Comparison of ENCODE assay signal across 17 cellular contexts in genomic region chr9:95015569-95015968, GRCh38.
DNase-seq lines count a peak whose midpoint lies in the region; ATAC-seq and TF ChIP-seq lines count a peak whose summit lies in the region.
"Had no signal": no experiment of that assay in that cellular context is flagged by ENCODE, and none has a peak within 500 bp of the region (broad histone marks: within the 10 kb centered on the region; RNA-seq: fewer than 3 reads in every experiment).

No MANE protein-coding gene starts in this region.

- H3K4me1 Mint-ChIP-seq in osteocyte (ENCODE audit: unreplicated experiment) (peaks cover 80% of the 10 kb centered on the region), Calu3 (ENCODE audit: low read depth, unreplicated experiment) (peaks cover 49% of the 10 kb centered on the region)
- H3K4me1 Mint-ChIP-seq: CD4-positive, alpha-beta memory T cell had no signal

- H3K27ac Mint-ChIP-seq in osteocyte (ENCODE audit: unreplicated experiment): peak overlapping the region; percentile 44
- H3K27ac Mint-ChIP-seq in Calu3 (ENCODE audit: unreplicated experiment): no peak overlapping the region
- H3K27ac Mint-ChIP-seq: CD4-positive, alpha-beta memory T cell had no signal

- peaks cover 0 to 88% (median 51%) of the 10 kb centered on the region in 9 donors for H3K36me3 ChIP-seq in heart left ventricle
- H3K36me3 ChIP-seq in uterus: no peaks in the 10 kb centered on the region

- CTCF ChIA-PET in Calu3 (lab: Charles Lee): no interaction called here

- H3K27me3 Mint-ChIP-seq in osteocyte (ENCODE audit: unreplicated experiment) (no peaks in the 10 kb centered on the region), Calu3 (ENCODE audit: unreplicated experiment) (no peaks in the 10 kb centered on the region)
- H3K27me3 Mint-ChIP-seq: CD4-positive, alpha-beta memory T cell had no signal

- H3K4me1 ChIP-seq in heart left ventricle (peaks cover 9 to 98% (median 68%) of the 10 kb centered on the region in 12 donors), uterus (peaks cover 4 to 7% of the 10 kb centered on the region in 2 donors)

- DNase-seq in heart left ventricle (no peak), cardiac septum (ENCODE audit: low spot score) (no peak), astrocyte of the hippocampus (ENCODE audit: low read depth, low spot score) (peak; percentile 3), osteocyte (ENCODE audit: extremely low spot score, unreplicated experiment) (no peak), uterus (no peak), lower leg skin (ENCODE audit: low spot score in 2 of 2) (no peak), Calu3 (no peak), KG1 (lab: John Stamatoyannopoulos, UW) (no peak)
- DNase-seq: 8988T; CD4-positive, alpha-beta memory T cell; DND-41; HCEC 1CT; MV-4-11; NCI-H1417; NCI-H1930; NCI-H774; RPMI8226 had no signal

- 72 to 79% (median 78%) methylated on average over 4 of the region's 4 CpGs for WGBS in heart left ventricle, 4 donors
- WGBS in lower leg skin, 2 donors: 97 to 99% methylated on average over 4 of the region's 4 CpGs

- H3K9me3 ChIP-seq in heart left ventricle (no peaks in the 10 kb centered on the region), uterus (no peaks in the 10 kb centered on the region)

- H3K9me3 Mint-ChIP-seq in osteocyte (ENCODE audit: unreplicated experiment) (no peaks in the 10 kb centered on the region), Calu3 (ENCODE audit: low read depth, unreplicated experiment) (no peaks in the 10 kb centered on the region)
- H3K9me3 Mint-ChIP-seq: CD4-positive, alpha-beta memory T cell had no signal

- intact Hi-C loops in heart left ventricle (cut with DNase I): loop anchor here in 3 of 10 donors (5.0 kb wide), 3 partner anchors 67 to 233 kb away; no protein-coding TSS in a partner anchor
- intact Hi-C loops in cardiac septum (cut with DNase I): no loop called here
- intact Hi-C loops in uterus (cut with DNase I; ENCODE audit: low total_unique reads): no loop called here
- intact Hi-C loops in lower leg skin (cut with DNase I; ENCODE audit: low total_unique reads): no loop called here
- intact Hi-C loops in Calu3 (cut with micrococcal nuclease; ENCODE audit: unreplicated experiment): no loop called here

- TF ChIP-seq POLR2A in heart left ventricle (IDR thresholded peaks at IDR 0.05): no peak
- TF ChIP-seq POLR2A in uterus (IDR thresholded peaks at IDR 0.05): no peak
- no peak for TF ChIP-seq POLR2A in lower leg skin (IDR thresholded peaks at IDR 0.05)

- H3K36me3 Mint-ChIP-seq in osteocyte (ENCODE audit: unreplicated experiment): peaks cover 67% of the 10 kb centered on the region
- peaks cover 63% of the 10 kb centered on the region for H3K36me3 Mint-ChIP-seq in Calu3 (ENCODE audit: insufficient read depth, unreplicated experiment)

- H3K27ac ChIP-seq in heart left ventricle (peak overlapping the region in 9 of 12 donors; percentile 6 to 99 (median 28)), uterus (peak overlapping the region; percentile 60 to 100)

- H3K4me3 Mint-ChIP-seq in osteocyte (ENCODE audit: unreplicated experiment) (no peak overlapping the region), Calu3 (ENCODE audit: low read depth, unreplicated experiment) (no peak overlapping the region)
- H3K4me3 Mint-ChIP-seq: CD4-positive, alpha-beta memory T cell had no signal

- no peak overlapping the region for H3K4me3 ChIP-seq in heart left ventricle
- H3K4me3 ChIP-seq in uterus: no peak overlapping the region
- H3K4me3 ChIP-seq in lower leg skin (ENCODE audit: low read depth, poor library complexity, severe bottlenecking): no peak overlapping the region

- no peaks in the 10 kb centered on the region for H3K27me3 ChIP-seq in heart left ventricle
- no peaks in the 10 kb centered on the region for H3K27me3 ChIP-seq in uterus

- TF ChIP-seq CTCF in heart left ventricle (IDR thresholded peaks at IDR 0.05) (no peak), osteocyte (IDR thresholded peaks at IDR 0.05) (no peak), uterus (IDR thresholded peaks at IDR 0.05) (no peak), lower leg skin (IDR thresholded peaks at IDR 0.05) (no peak), Calu3 (IDR thresholded peaks at IDR 0.05; ENCODE audit: unreplicated experiment) (no peak)

- no TSS peak for BruUV-seq in Calu3 (replicated peaks; lab: Mats Ljungman, UMichigan)

- ATAC-seq in heart left ventricle: no peak
